ENCODE assay signal across 1 cellular context in the genomic region with DNA sequence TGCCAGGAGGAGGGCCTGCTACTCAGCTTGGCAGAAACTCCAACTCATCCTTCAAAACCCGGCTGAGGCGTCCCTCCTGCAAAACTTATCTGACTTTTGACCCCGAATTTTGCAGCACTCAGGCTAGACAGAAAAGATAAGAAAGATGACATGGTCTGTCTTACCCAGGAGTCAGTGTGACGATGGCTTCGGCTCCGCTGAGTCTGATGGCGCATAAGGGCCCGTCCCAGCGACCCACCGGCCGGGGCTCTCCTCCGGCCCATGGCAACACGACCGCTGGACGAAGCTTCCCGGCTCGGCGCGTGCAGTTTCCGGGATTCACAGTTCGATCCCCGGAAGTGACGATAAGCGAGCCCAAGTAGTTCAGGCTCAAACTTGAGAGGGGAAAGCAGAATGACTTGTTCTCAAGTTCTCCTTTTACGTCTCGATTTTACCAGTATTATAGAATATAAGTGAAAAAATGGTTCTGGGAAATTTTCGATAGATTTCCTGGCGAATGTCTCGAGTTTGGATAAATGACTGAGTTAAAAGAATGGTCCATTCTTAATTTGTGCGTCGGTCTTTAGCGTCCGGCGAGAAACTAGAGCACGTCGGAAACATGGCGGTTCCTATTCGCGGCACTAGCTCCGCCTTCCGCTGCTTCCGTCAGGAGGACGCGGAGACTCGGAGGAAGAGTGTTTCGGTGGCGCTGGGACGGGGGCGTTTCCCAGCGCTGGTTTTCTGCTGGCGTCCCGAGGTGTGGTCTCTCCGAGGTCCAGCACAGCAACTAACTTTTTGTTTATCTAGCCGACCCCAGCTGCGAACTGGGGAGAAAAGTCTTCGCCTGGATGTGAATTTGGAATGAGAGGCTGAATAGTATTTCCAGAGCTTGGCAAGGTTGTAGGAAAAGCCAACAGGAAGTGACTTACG.
TF ChIP-seq lines count a peak whose summit lies in the region.

TSS of gene LSG1 (minus strand) at position 292 of the 909 bp plus-strand sequence. CDS start at position 263, 29 bp downstream.

TF ChIP-seq in K562, 482 proteins besides CTCF, POLR2A, EP300 and RAD21 (continued from another document and continues in another):
- TF ChIP-seq, protein P1, sequence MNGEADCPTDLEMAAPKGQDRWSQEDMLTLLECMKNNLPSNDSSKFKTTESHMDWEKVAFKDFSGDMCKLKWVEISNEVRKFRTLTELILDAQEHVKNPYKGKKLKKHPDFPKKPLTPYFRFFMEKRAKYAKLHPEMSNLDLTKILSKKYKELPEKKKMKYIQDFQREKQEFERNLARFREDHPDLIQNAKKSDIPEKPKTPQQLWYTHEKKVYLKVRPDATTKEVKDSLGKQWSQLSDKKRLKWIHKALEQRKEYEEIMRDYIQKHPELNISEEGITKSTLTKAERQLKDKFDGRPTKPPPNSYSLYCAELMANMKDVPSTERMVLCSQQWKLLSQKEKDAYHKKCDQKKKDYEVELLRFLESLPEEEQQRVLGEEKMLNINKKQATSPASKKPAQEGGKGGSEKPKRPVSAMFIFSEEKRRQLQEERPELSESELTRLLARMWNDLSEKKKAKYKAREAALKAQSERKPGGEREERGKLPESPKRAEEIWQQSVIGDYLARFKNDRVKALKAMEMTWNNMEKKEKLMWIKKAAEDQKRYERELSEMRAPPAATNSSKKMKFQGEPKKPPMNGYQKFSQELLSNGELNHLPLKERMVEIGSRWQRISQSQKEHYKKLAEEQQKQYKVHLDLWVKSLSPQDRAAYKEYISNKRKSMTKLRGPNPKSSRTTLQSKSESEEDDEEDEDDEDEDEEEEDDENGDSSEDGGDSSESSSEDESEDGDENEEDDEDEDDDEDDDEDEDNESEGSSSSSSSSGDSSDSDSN (IDR thresholded peaks at IDR 0.05; ENCODE audit: borderline replicate concordance in 1 of 2, low read depth in 2 of 2, low read length in 2 of 2) = peak; percentile 98 to 99
- TF ChIP-seq NFATC3 (IDR thresholded peaks at IDR 0.05) (peak; percentile 74; the same call in 1 of the 2 replicates), C11orf30 (IDR thresholded peaks at IDR 0.05; ENCODE audit: low read depth) (peak; percentile 95), ELF2 (CRISPR knock-in tag; IDR thresholded peaks at IDR 0.05) (peak; percentile 74; the same call in 1 of the 2 replicates), HNRNPLL (IDR thresholded peaks at IDR 0.05; ENCODE audit: low read depth, low read length, poor library complexity, severe bottlenecking) (peak; percentile 80), ASH1L (IDR thresholded peaks at IDR 0.05; ENCODE audit: borderline replicate concordance, low read depth, partially characterized antibody) (peak; percentile 77), NR4A1 (CRISPR knock-in tag; IDR thresholded peaks at IDR 0.05) (no peak), NR4A1 (tag; IDR thresholded peaks at IDR 0.05) (peak; percentile 61; the same call in 1 of the 2 replicates), NFYB (IDR thresholded peaks at IDR 0.05; ENCODE audit: extremely low read depth, insufficient read length) (no peak), SRF (CRISPR knock-in tag; IDR thresholded peaks at IDR 0.05) (no peak), STAT5B (CRISPR knock-in tag; IDR thresholded peaks at IDR 0.05) (no peak), NBN (IDR thresholded peaks at IDR 0.05; ENCODE audit: low read depth) (peak; percentile 93), ZBTB7A (IDR thresholded peaks at IDR 0.05; ENCODE audit: borderline replicate concordance, control insufficient read depth, low read depth, low read length) (peak; percentile 75), RCOR1 (IDR thresholded peaks at IDR 0.05; ENCODE audit: borderline replicate concordance in 1 of 2, low read depth in 2 of 2, low read length in 2 of 2) (peak in 1 of 2 experiments; percentile 60; a peak in 1 of 4 replicates), GABPB2 (CRISPR knock-in tag; conservative IDR thresholded peaks at IDR 0.05) (no peak), TAF7 (tag; IDR thresholded peaks at IDR 0.05) (peak; percentile 23; the same call in 1 of the 2 replicates), ZFP91 (CRISPR knock-in tag; IDR thresholded peaks at IDR 0.05) (no peak), TBL1XR1 (IDR thresholded peaks at IDR 0.05; ENCODE audit: low read length in 2 of 2) (peak in 1 of 2 experiments; percentile 56; a peak in 1 of 4 replicates), ZNF384 (IDR thresholded peaks at IDR 0.05; ENCODE audit: low read depth, low read length) (peak; percentile 56), EP400 (IDR thresholded peaks at IDR 0.05) (peak; percentile 89), MAZ (CRISPR knock-in tag; conservative IDR thresholded peaks at IDR 0.05 in 1 of 2, IDR thresholded peaks at IDR 0.05 in 1 of 2) (peak in 1 of 2 experiments; percentile 92; a peak in 1 of 4 replicates), ZNF3 (CRISPR knock-in tag; IDR thresholded peaks at IDR 0.05) (no peak), TCF7L2 (IDR thresholded peaks at IDR 0.05; ENCODE audit: low read depth, low read length) (peak; percentile 87), MAFF (IDR thresholded peaks at IDR 0.05; ENCODE audit: low read length) (peak; percentile 59), CREB1 (IDR thresholded peaks at IDR 0.05) (peak; percentile 89), CREB1 (CRISPR knock-in tag; IDR thresholded peaks at IDR 0.05) (peak; percentile 92)
- TF ChIP-seq, protein P2, sequence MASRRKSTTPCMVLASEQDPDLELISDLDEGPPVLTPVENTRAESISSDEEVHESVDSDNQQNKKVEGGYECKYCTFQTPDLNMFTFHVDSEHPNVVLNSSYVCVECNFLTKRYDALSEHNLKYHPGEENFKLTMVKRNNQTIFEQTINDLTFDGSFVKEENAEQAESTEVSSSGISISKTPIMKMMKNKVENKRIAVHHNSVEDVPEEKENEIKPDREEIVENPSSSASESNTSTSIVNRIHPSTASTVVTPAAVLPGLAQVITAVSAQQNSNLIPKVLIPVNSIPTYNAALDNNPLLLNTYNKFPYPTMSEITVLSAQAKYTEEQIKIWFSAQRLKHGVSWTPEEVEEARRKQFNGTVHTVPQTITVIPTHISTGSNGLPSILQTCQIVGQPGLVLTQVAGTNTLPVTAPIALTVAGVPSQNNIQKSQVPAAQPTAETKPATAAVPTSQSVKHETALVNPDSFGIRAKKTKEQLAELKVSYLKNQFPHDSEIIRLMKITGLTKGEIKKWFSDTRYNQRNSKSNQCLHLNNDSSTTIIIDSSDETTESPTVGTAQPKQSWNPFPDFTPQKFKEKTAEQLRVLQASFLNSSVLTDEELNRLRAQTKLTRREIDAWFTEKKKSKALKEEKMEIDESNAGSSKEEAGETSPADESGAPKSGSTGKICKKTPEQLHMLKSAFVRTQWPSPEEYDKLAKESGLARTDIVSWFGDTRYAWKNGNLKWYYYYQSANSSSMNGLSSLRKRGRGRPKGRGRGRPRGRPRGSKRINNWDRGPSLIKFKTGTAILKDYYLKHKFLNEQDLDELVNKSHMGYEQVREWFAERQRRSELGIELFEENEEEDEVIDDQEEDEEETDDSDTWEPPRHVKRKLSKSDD (conservative IDR thresholded peaks at IDR 0.05; ENCODE audit: low read length) = peak; percentile 91; the same call in 1 of the 2 replicates
- TF ChIP-seq, protein P3, sequence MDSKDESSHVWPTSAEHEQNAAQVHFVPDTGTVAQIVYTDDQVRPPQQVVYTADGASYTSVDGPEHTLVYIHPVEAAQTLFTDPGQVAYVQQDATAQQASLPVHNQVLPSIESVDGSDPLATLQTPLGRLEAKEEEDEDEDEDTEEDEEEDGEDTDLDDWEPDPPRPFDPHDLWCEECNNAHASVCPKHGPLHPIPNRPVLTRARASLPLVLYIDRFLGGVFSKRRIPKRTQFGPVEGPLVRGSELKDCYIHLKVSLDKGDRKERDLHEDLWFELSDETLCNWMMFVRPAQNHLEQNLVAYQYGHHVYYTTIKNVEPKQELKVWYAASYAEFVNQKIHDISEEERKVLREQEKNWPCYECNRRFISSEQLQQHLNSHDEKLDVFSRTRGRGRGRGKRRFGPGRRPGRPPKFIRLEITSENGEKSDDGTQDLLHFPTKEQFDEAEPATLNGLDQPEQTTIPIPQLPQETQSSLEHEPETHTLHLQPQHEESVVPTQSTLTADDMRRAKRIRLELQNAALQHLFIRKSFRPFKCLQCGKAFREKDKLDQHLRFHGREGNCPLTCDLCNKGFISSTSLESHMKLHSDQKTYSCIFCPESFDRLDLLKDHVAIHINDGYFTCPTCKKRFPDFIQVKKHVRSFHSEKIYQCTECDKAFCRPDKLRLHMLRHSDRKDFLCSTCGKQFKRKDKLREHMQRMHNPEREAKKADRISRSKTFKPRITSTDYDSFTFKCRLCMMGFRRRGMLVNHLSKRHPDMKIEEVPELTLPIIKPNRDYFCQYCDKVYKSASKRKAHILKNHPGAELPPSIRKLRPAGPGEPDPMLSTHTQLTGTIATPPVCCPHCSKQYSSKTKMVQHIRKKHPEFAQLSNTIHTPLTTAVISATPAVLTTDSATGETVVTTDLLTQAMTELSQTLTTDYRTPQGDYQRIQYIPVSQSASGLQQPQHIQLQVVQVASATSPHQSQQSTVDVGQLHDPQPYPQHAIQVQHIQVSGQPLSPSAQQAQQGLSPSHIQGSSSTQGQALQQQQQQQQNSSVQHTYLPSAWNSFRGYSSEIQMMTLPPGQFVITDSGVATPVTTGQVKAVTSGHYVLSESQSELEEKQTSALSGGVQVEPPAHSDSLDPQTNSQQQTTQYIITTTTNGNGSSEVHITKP (IDR thresholded peaks at IDR 0.05; ENCODE audit: partially characterized antibody) = peak; percentile 100
- TF ChIP-seq, protein P4, sequence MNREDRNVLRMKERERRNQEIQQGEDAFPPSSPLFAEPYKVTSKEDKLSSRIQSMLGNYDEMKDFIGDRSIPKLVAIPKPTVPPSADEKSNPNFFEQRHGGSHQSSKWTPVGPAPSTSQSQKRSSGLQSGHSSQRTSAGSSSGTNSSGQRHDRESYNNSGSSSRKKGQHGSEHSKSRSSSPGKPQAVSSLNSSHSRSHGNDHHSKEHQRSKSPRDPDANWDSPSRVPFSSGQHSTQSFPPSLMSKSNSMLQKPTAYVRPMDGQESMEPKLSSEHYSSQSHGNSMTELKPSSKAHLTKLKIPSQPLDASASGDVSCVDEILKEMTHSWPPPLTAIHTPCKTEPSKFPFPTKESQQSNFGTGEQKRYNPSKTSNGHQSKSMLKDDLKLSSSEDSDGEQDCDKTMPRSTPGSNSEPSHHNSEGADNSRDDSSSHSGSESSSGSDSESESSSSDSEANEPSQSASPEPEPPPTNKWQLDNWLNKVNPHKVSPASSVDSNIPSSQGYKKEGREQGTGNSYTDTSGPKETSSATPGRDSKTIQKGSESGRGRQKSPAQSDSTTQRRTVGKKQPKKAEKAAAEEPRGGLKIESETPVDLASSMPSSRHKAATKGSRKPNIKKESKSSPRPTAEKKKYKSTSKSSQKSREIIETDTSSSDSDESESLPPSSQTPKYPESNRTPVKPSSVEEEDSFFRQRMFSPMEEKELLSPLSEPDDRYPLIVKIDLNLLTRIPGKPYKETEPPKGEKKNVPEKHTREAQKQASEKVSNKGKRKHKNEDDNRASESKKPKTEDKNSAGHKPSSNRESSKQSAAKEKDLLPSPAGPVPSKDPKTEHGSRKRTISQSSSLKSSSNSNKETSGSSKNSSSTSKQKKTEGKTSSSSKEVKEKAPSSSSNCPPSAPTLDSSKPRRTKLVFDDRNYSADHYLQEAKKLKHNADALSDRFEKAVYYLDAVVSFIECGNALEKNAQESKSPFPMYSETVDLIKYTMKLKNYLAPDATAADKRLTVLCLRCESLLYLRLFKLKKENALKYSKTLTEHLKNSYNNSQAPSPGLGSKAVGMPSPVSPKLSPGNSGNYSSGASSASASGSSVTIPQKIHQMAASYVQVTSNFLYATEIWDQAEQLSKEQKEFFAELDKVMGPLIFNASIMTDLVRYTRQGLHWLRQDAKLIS (CRISPR knock-in tag; IDR thresholded peaks at IDR 0.05) = peak; percentile 44; the same call in 1 of the 2 replicates
